ENCODE assay signal across 9 cellular contexts in genomic region chr21:42654913-42655796, GRCh38. TPM values are rescaled to one million over a fixed set of nuclear protein-coding genes. Genes with fewer than 3 reads are reported as not detected.
DNase-seq lines count a peak whose midpoint lies in the region; ATAC-seq, FAIRE-seq and TF ChIP-seq lines count a peak whose summit lies in the region.
"Had no signal": no experiment of that assay in that cellular context is flagged by ENCODE, and none has a peak within 500 bp of the region (broad histone marks: within the 10 kb centered on the region; RNA-seq: fewer than 3 reads in every experiment).

No MANE protein-coding gene starts in this region.

- CTCF ChIA-PET in K562 (lab: Yijun Ruan, JAX; ENCODE audit: low intra/inter-chr PET ratio), result no interaction called here

- TF ChIP-seq EP300 in K562 (IDR thresholded peaks at IDR 0.05; ENCODE audit: low read length), result no peak

- TF ChIP-seq CTCF in K562 (IDR thresholded peaks at IDR 0.05 in 2 of 3, conservative IDR thresholded peaks at IDR 0.05 in 1 of 3; ENCODE audit: insufficient read depth in 2 of 3, low read depth in 1 of 3, low read length in 3 of 3), result no peak

- TF ChIP-seq RAD21 in K562 (CRISPR knock-in tag; conservative IDR thresholded peaks at IDR 0.05 in 1 of 2, IDR thresholded peaks at IDR 0.05 in 1 of 2), result no peak

- no peak overlapping the region for H3K9ac ChIP-seq in K562 (ENCODE audit: insufficient read depth in 1 of 2, low read depth in 2 of 2, low read length in 2 of 2)
- H3K9ac ChIP-seq in muscle layer of colon (ENCODE audit: low read length), result peak overlapping the region; percentile 75

- in situ Hi-C loops in K562 (cut with MboI), result no loop called here

- H3K4me3 ChIP-seq in K562, result no peak overlapping the region
- H3K4me3 ChIP-seq in muscle layer of colon (ENCODE audit: low read depth in 1 of 2, low read length in 2 of 2), result peak overlapping the region; percentile 34 to 84

- H3K9me3 ChIP-seq in K562 (replicated peaks; ENCODE audit: control insufficient read depth, insufficient read depth, low read depth, low read length) (no peaks in the 10 kb centered on the region), muscle layer of colon (ENCODE audit: low read length) (no peaks in the 10 kb centered on the region)

- H3K79me2 ChIP-seq in K562 (ENCODE audit: control insufficient read depth, insufficient read depth, low read length), result no peaks in the 10 kb centered on the region

- 7% methylated on average over 18 of the region's 18 CpGs for WGBS in K562 (ENCODE audit: insufficient coverage, low coverage, missing lambda C conversion rate)

- POLR2A ChIA-PET in K562 (lab: Yijun Ruan, JAX), result interaction anchor here (1.2 to 2.1 kb wide), 2 partner anchors 11 to 13 kb away, joined by 4 to 10 read pairs; no protein-coding TSS in a partner anchor

- no peak for FAIRE-seq in K562 (lab: Jason Lieb, UNC)
- peak; percentile 82 for FAIRE-seq in urothelium cell line (lab: Jason Lieb, UNC)

- no peak overlapping the region for H3K4me2 ChIP-seq in K562 (ENCODE audit: insufficient read depth, low read length)

- TF ChIP-seq POLR2A in K562 (conservative IDR thresholded peaks at IDR 0.05), result no peak

- intact Hi-C loops in Right ventricle myocardium superior (cut with DNase I), result loop anchor here (5.0 to 10.0 kb wide), 2 partner anchors 90 to 162 kb away; no protein-coding TSS in a partner anchor
- intact Hi-C loops in cardiac septum (cut with DNase I), result loop anchor here (5.0 to 10.0 kb wide), 2 partner anchors 70 to 162 kb away; no protein-coding TSS in a partner anchor
- intact Hi-C loops in K562 (cut with micrococcal nuclease), result no loop called here

- peaks cover 45% of the 10 kb centered on the region for H4K20me1 ChIP-seq in K562 (replicated peaks; ENCODE audit: control insufficient read depth, insufficient read depth, low read length)

- no TSS peak for BruUV-seq in K562 (replicated peaks; lab: Mats Ljungman, UMichigan)

- H3K27me3 ChIP-seq in K562 (ENCODE audit: control insufficient read depth in 2 of 2, insufficient read depth in 2 of 2, low read length in 2 of 2) (peaks cover 78 to 92% of the 10 kb centered on the region in 2 experiments), muscle layer of colon (ENCODE audit: control insufficient read depth in 1 of 2, insufficient read depth in 2 of 2, low read length in 2 of 2) (no peaks in the 10 kb centered on the region)

- DNase-seq in Right ventricle myocardium superior, result peak; percentile 32
- DNase-seq in cardiac septum (ENCODE audit: low spot score), result no peak
- no peak for DNase-seq in K562 (ENCODE audit: extremely low read depth in 1 of 4, low spot score in 3 of 4)
- DNase-seq in urothelium cell line (ENCODE audit: low spot score), result no peak
- DNase-seq in stimulated activated CD4-positive, alpha-beta T cell treated with anti-CD3 and anti-CD28 coated beads, Interleukin-4, amount 100 ng/mL, for 24 hours, result no peak

- no peaks in the 10 kb centered on the region for H3K9me1 ChIP-seq in K562 (ENCODE audit: control insufficient read depth, insufficient read depth, low read length)

- no peak for ATAC-seq in Right ventricle myocardium superior (ENCODE audit: poor library complexity)
- ATAC-seq in K562, result no peak
- ATAC-seq in GM18870 (IDR thresholded peaks at IDR 0.05; ENCODE audit: unreplicated experiment), result no peak
- no peak for ATAC-seq in GM21447 (IDR thresholded peaks at IDR 0.05; ENCODE audit: unreplicated experiment)
- ATAC-seq: SK-N-SH treated with all-trans-retinoic acid at 6 μM for 48 hours had no signal

- H3K4me1 ChIP-seq in K562 (replicated peaks in 1 of 2; ENCODE audit: control insufficient read depth in 2 of 2, insufficient read depth in 2 of 2, low read length in 2 of 2) (peaks cover 0 to 14% of the 10 kb centered on the region in 2 experiments; a peak in 2 of 5 replicates), muscle layer of colon (ENCODE audit: insufficient read depth, low read length) (peaks cover 62% of the 10 kb centered on the region)

- H3K27ac ChIP-seq in K562 (ENCODE audit: extremely low read depth, low read depth, low read length), result no peak overlapping the region
- H3K27ac ChIP-seq in muscle layer of colon (ENCODE audit: low read depth, low read length), result peak overlapping the region; percentile 87

- H3K36me3 ChIP-seq in K562 (ENCODE audit: control insufficient read depth, insufficient read depth, low read length), result no peaks in the 10 kb centered on the region
- no peaks in the 10 kb centered on the region for H3K36me3 ChIP-seq in muscle layer of colon (ENCODE audit: insufficient read depth, low read length)

- no peak overlapping the region for H2AFZ ChIP-seq in K562 (ENCODE audit: low read depth, low read length)

TF ChIP-seq in K562, 482 proteins besides CTCF, POLR2A, EP300 and RAD21:
- no peak for TF ChIP-seq ZNF133 (CRISPR knock-in tag; IDR thresholded peaks at IDR 0.05)
- 0 out of 2 replicates have a peak, but pooled peaks have one; percentile 29 for TF ChIP-seq MAX (CRISPR knock-in tag; IDR thresholded peaks at IDR 0.05)
- no peak for TF ChIP-seq KAT2B (IDR thresholded peaks at IDR 0.05; ENCODE audit: low read depth, low read length)
- no peak for TF ChIP-seq ZNF282 (CRISPR knock-in tag; IDR thresholded peaks at IDR 0.05)

RNA-seq across cellular contexts. Expression of gene PDE9A, which starts 1.7 kb away (rescaled TPM):
- total RNA-seq in Right ventricle myocardium superior (3.3 TPM), cardiac septum (1.1 TPM), K562 (2014; rRNA removed) (not detected in 2 replicates), K562 (2014; rRNA removed; fragmentation: Illumina TruSeq; extraction: Trizol) (not detected in 2 replicates), K562 (2015; rRNA removed; fragmentation: Illumina TruSeq; extraction: Trizol) (not detected in 2 replicates), K562 (2021) (0.27 TPM in 1 of 2 replicates, not detected in the other)
- 0.12 and 0.63 TPM in 2 replicates for total RNA-seq in K562 (2011; cell fraction: chromatin; rRNA removed; ENCODE audit: low replicate concordance)
- 0.92 TPM in 1 of 2 replicates, not detected in the other for total RNA-seq in K562 (2011; cell fraction: nucleolus; rRNA removed)
- total RNA-seq in K562 (2011; cell fraction: nucleoplasm; rRNA removed), result not detected in 2 replicates
- polyA plus RNA-seq in K562 (2011; rRNA removed) (0.07 TPM in 1 of 2 replicates, not detected in the other), K562 (2014; fragmentation: Illumina TruSeq; extraction: Trizol) (not detected in 2 replicates), K562 (2014; fragmentation: Nextera tagmentation; extraction: Ambion mirVana) (not detected), K562 (2014; rRNA removed) (not detected in 2 replicates)
- polyA plus RNA-seq in K562 (2011; cell fraction: cytosol; rRNA removed), result 0.13 TPM in 1 of 2 replicates, not detected in the other
- 0.15 TPM in 1 of 2 replicates, not detected in the other for polyA plus RNA-seq in K562 (2011; cell fraction: nucleus; rRNA removed)
- polyA plus RNA-seq in K562 (2012), result not detected in 2 replicates
- polyA minus RNA-seq in K562 (2011; rRNA and poly(A)+ RNA removed), result not detected in 2 replicates
- polyA minus RNA-seq in K562 (2011; cell fraction: cytosol; rRNA and poly(A)+ RNA removed), result not detected in 2 replicates
- polyA minus RNA-seq in K562 (2011; cell fraction: nucleus; rRNA and poly(A)+ RNA removed), result not detected in 2 replicates
